ENCODE assay signal across 8 cellular contexts in genomic region chr4:88591787-88592599, GRCh38. TPM values are rescaled to one million over a fixed set of nuclear protein-coding genes. Genes with fewer than 3 reads are reported as not detected.
DNase-seq lines count a peak whose midpoint lies in the region; ATAC-seq and TF ChIP-seq lines count a peak whose summit lies in the region.

HERC3 (plus strand) TSS chr4:88592480; CDS start chr4:88605824, 13,344 bp downstream.

- no peaks in the 10 kb centered on the region for H3K36me3 ChIP-seq in BJ (ENCODE audit: control insufficient read depth, insufficient read depth, low read length)

- H3K4me3 ChIP-seq in BJ (ENCODE audit: low read depth, low read length) (peak within 1 kb of the TSS; percentile 86), coronary artery (peak within 1 kb of the TSS; percentile 87)

- 0 out of 2 replicates have a peak, but pooled peaks have one; percentile 11 for TF ChIP-seq CTCF in BJ (IDR thresholded peaks at IDR 0.05; ENCODE audit: insufficient read depth, low read depth, low read length)
- no peak for TF ChIP-seq CTCF in coronary artery (IDR thresholded peaks at IDR 0.05)

- CTCF ChIA-PET in BJ (lab: Yijun Ruan, JAX) = interaction anchor here (1.0 kb wide), 1 partner anchor 19 kb away, joined by 3 read pairs; no protein-coding TSS in a partner anchor

- H3K27ac ChIP-seq in coronary artery = peak within 1 kb of the TSS; percentile 91 to 92

- ATAC-seq in HG03442 (IDR thresholded peaks at IDR 0.05; ENCODE audit: unreplicated experiment) = peak; percentile 95

- H3K27me3 ChIP-seq in BJ (ENCODE audit: control insufficient read depth, insufficient read depth, low read length) = no peaks in the 10 kb centered on the region

- POLR2A ChIA-PET in BJ (lab: Charles Lee) = no interaction called here

- DNase-seq in BJ (ENCODE audit: low read depth) (no peak), GM19240 (ENCODE audit: insufficient read length, low spot score) (peak; percentile 54), NCI-H524 treated with DMSO at 0.1 percent for 48 hours (lab: John Stamatoyannopoulos, UW) (peak; percentile 18), coronary artery (ENCODE audit: low spot score) (peak; percentile 95), left kidney (ENCODE audit: low read depth, low spot score) (peak; percentile 96)
- DNase-seq in activated CD4-positive, alpha-beta T cell treated with anti-CD3 and anti-CD28 coated beads, Interleukin-2, amount 50 U/mL, for 1 hour = peak; percentile 86
- peak; percentile 85 for DNase-seq in stimulated activated CD4-positive, alpha-beta T cell treated with anti-CD3 and anti-CD28 coated beads, Interleukin-1b, Interleukin-23, amount 100 ng/mL, for 48 hours

RNA-seq across cellular contexts. Expression of gene HERC3, which starts in this region (rescaled TPM):
- polyA plus RNA-seq in BJ (2011; rRNA removed) = 13.0 and 13.2 TPM in 2 replicates
- polyA minus RNA-seq in BJ (2011; rRNA and poly(A)+ RNA removed) = 12.0 and 12.3 TPM in 2 replicates
